ENCODE assay signal across 8 cellular contexts in the genomic region with DNA sequence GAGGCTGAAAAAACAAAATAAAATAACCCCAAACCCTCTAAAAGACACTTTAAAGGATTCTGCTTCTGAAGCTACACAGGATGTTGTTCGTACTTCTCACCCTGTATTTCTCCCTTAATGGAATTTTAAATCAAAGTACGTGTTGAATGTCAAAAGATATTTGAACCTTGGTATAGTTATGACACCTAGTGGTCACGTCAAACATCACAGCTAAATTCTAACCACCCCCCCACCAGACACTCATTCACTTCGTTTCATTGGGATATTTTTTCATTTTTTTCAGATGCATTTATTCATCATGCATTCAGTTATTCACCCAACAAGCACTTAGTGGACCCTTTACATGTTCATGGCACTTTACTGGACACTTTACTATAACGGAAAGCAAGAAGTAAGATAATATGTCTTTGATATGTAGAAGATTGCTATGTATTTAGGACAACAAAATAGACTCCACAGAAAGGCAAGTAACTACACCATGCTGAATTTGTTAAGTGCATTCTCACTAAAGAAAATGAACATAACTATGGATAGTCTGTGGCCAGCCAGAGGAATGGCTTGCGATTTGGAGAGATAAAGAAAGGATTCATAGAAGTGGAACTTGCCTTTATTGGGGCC.
DNase-seq lines count a peak whose midpoint lies in the region; ATAC-seq lines count a peak whose summit lies in the region.

No MANE protein-coding gene starts in this region.

- peak; percentile 83 for ATAC-seq in GM19395 (IDR thresholded peaks at IDR 0.05; ENCODE audit: unreplicated experiment)
- ATAC-seq in HG03039 (IDR thresholded peaks at IDR 0.05; ENCODE audit: unreplicated experiment) = no peak

- POLR2A ChIA-PET in activated CD4-positive, alpha-beta memory T cell treated with anti-CD3 and anti-CD28 coated beads, Interleukin-2, amount 10 ng/mL, durations not matched to agents 7 days and 5 days (lab: Charles Lee) = interaction anchor here (0.7 to 2.2 kb wide), 6 partner anchors 26 to 136 kb away, joined by 3 to 8 read pairs (median 4); a partner anchor contains a TSS

- DNase-seq in DMS114 treated with DMSO at 0.1 percent for 48 hours (lab: John Stamatoyannopoulos, UW; ENCODE audit: unreplicated experiment) (peak; percentile 5), MV-4-11 (lab: John Stamatoyannopoulos, UW) (peak; percentile 21), fibroblast of the conjunctiva (ENCODE audit: low read depth) (peak; percentile 23), pons (ENCODE audit: low spot score) (peak; percentile 15), COLO668 (lab: John Stamatoyannopoulos, UW; ENCODE audit: unreplicated experiment) (no peak)
- DNase-seq in activated CD4-positive, alpha-beta memory T cell treated with anti-CD3 and anti-CD28 coated beads, Interleukin-2, amount 10 ng/mL, durations not matched to agents 7 days and 5 days = no peak

- no peaks in the 10 kb centered on the region for H3K9me3 Mint-ChIP-seq in activated CD4-positive, alpha-beta memory T cell treated with anti-CD3 and anti-CD28 coated beads, Interleukin-2, amount 10 ng/mL, durations not matched to agents 7 days and 5 days

- peaks cover 2% of the 10 kb centered on the region for H3K36me3 Mint-ChIP-seq in activated CD4-positive, alpha-beta memory T cell treated with anti-CD3 and anti-CD28 coated beads, Interleukin-2, amount 10 ng/mL, durations not matched to agents 7 days and 5 days (ENCODE audit: low read depth)

- H3K27me3 Mint-ChIP-seq in activated CD4-positive, alpha-beta memory T cell treated with anti-CD3 and anti-CD28 coated beads, Interleukin-2, amount 10 ng/mL, durations not matched to agents 7 days and 5 days = no peaks in the 10 kb centered on the region

- H3K4me1 Mint-ChIP-seq in activated CD4-positive, alpha-beta memory T cell treated with anti-CD3 and anti-CD28 coated beads, Interleukin-2, amount 10 ng/mL, durations not matched to agents 7 days and 5 days = peaks cover 30% of the 10 kb centered on the region

- CTCF ChIA-PET in activated CD4-positive, alpha-beta memory T cell treated with anti-CD3 and anti-CD28 coated beads, Interleukin-2, amount 10 ng/mL, durations not matched to agents 7 days and 5 days (lab: Charles Lee) = interaction anchor here (0.6 to 3.8 kb wide), 13 partner anchors 26 to 957 kb away, joined by 3 to 14 read pairs (median 4); a partner anchor contains a TSS

- peak overlapping the region; percentile 43 for H3K4me3 Mint-ChIP-seq in activated CD4-positive, alpha-beta memory T cell treated with anti-CD3 and anti-CD28 coated beads, Interleukin-2, amount 10 ng/mL, durations not matched to agents 7 days and 5 days

- H3K27ac Mint-ChIP-seq in activated CD4-positive, alpha-beta memory T cell treated with anti-CD3 and anti-CD28 coated beads, Interleukin-2, amount 10 ng/mL, durations not matched to agents 7 days and 5 days = no peak overlapping the region

Comparison
In these comparisons a context has a peak if more than half of its experiments do, and no peak if none do; other contexts are left out.
1. DNase-seq: peak in DMS114 treated with DMSO at 0.1 percent for 48 hours (single experiment), MV-4-11 (single experiment), fibroblast of the conjunctiva (single experiment) and pons (single experiment); none in activated CD4-positive, alpha-beta memory T cell treated with anti-CD3 and anti-CD28 coated beads, Interleukin-2, amount 10 ng/mL, durations not matched to agents 7 days and 5 days (single experiment) and COLO668 (single experiment).